ENCODE assay signal across 8 cellular contexts in genomic region chr18:55320399-55321255, GRCh38.
DNase-seq lines count a peak whose midpoint lies in the region; ATAC-seq and TF ChIP-seq lines count a peak whose summit lies in the region.

No MANE protein-coding gene starts in this region.

- H3K79me2 ChIP-seq in OCI-LY7 (ENCODE audit: insufficient read depth, low read depth, low read length), result peaks cover 75% of the 10 kb centered on the region

- H3K4me1 ChIP-seq in OCI-LY7 (ENCODE audit: insufficient read depth, low read length, poor library complexity, severe bottlenecking) (peaks cover 61% of the 10 kb centered on the region), gastroesophageal sphincter (peaks cover 0 to 69% (median 6%) of the 10 kb centered on the region in 3 donors)

- TF ChIP-seq POLR2A in GM19099 (IDR thresholded peaks at IDR 0.05; ENCODE audit: extremely low read depth, insufficient read length, low read depth) (peak; percentile 37), gastroesophageal sphincter (IDR thresholded peaks at IDR 0.05) (no peak)

- no peak overlapping the region for H2AFZ ChIP-seq in OCI-LY7 (ENCODE audit: low read length)

- peak overlapping the region; percentile 73 for H3K4me3 ChIP-seq in OCI-LY7 (ENCODE audit: low read depth, low read length, poor library complexity, severe bottlenecking)
- peak overlapping the region; percentile 67 to 95 for H3K4me3 ChIP-seq in gastroesophageal sphincter

- TF ChIP-seq CTCF in OCI-LY7 (conservative IDR thresholded peaks at IDR 0.05; ENCODE audit: low read length) (no peak), gastroesophageal sphincter (IDR thresholded peaks at IDR 0.05) (no peak), omental fat pad (IDR thresholded peaks at IDR 0.05) (no peak)
- TF ChIP-seq CTCF in activated CD8-positive, alpha-beta T cell treated with anti-CD3 and anti-CD28 coated beads for 36 hours (IDR thresholded peaks at IDR 0.05), result no peak

- peaks cover 19 to 28% of the 10 kb centered on the region in 2 donors for H3K36me3 Mint-ChIP-seq in stimulated activated naive B cell treated with anti-CD40 and anti-IgM and Interleukin-4, amounts not matched to agents 10 μg/mL and 1 μg/mL and 100 μg/mL, for 72 hours
- no peaks in the 10 kb centered on the region for H3K36me3 Mint-ChIP-seq in activated CD8-positive, alpha-beta T cell treated with anti-CD3 and anti-CD28 coated beads for 36 hours (ENCODE audit: low read depth)

- H3K9me2 ChIP-seq in OCI-LY7 (ENCODE audit: insufficient read depth, low read length), result no peaks in the 10 kb centered on the region

- CTCF ChIA-PET in OCI-LY7 (lab: Charles Lee; ENCODE audit: unreplicated experiment), result no interaction called here
- CTCF ChIA-PET in activated CD8-positive, alpha-beta T cell treated with anti-CD3 and anti-CD28 coated beads for 36 hours (lab: Charles Lee), result no interaction called here

- H3K9me3 ChIP-seq in OCI-LY7 (ENCODE audit: low read length) (no peaks in the 10 kb centered on the region), gastroesophageal sphincter (no peaks in the 10 kb centered on the region)

- H3K27ac ChIP-seq in OCI-LY7 (ENCODE audit: low read depth, low read length, poor library complexity, severe bottlenecking) (peak overlapping the region; percentile 61), gastroesophageal sphincter (peak overlapping the region; percentile 83 to 94 (median 94))

- BruUV-seq in OCI-LY7 (replicated peaks; lab: Mats Ljungman, UMichigan), result no TSS peak

- DNase-seq in OCI-LY7 (ENCODE audit: low spot score) (peak; percentile 20), omental fat pad (ENCODE audit: low spot score) (no peak)
- DNase-seq in stimulated activated naive B cell treated with anti-CD40 and anti-IgM and Interleukin-4, amounts not matched to agents 10 μg/mL and 1 μg/mL and 100 μg/mL, for 72 hours, result no peak
- DNase-seq in activated CD8-positive, alpha-beta T cell treated with anti-CD3 and anti-CD28 coated beads for 36 hours, result no peak

- H3K27ac Mint-ChIP-seq in stimulated activated naive B cell treated with anti-CD40 and anti-IgM and Interleukin-4, amounts not matched to agents 10 μg/mL and 1 μg/mL and 100 μg/mL, for 72 hours, result peak overlapping the region; percentile 96
- H3K27ac Mint-ChIP-seq in activated CD8-positive, alpha-beta T cell treated with anti-CD3 and anti-CD28 coated beads for 36 hours, result no peak overlapping the region

- peak overlapping the region; percentile 76 for H3K4me2 ChIP-seq in OCI-LY7 (ENCODE audit: low read length)

- POLR2A ChIA-PET in OCI-LY7 (lab: Charles Lee), result interaction anchor here (0.7 kb wide), 1 partner anchor 60 kb away, joined by 4 read pairs; no protein-coding TSS in a partner anchor
- POLR2A ChIA-PET in activated CD8-positive, alpha-beta T cell treated with anti-CD3 and anti-CD28 coated beads for 36 hours (lab: Charles Lee), result interaction anchor here (0.7 kb wide), 1 partner anchor 62 kb away, joined by 5 read pairs; no protein-coding TSS in a partner anchor

- no peaks in the 10 kb centered on the region for H3K9me3 Mint-ChIP-seq in stimulated activated naive B cell treated with anti-CD40 and anti-IgM and Interleukin-4, amounts not matched to agents 10 μg/mL and 1 μg/mL and 100 μg/mL, for 72 hours
- H3K9me3 Mint-ChIP-seq in activated CD8-positive, alpha-beta T cell treated with anti-CD3 and anti-CD28 coated beads for 36 hours, result no peaks in the 10 kb centered on the region

- ATAC-seq in gastroesophageal sphincter, result no peak
- peak in 1 of 2 donors; percentile 6 for ATAC-seq in stimulated activated naive B cell treated with anti-CD40 and anti-IgM and Interleukin-4, amounts not matched to agents 10 μg/mL and 1 μg/mL and 100 μg/mL, for 72 hours (replicated peaks)
- no peak for ATAC-seq in HG03175 (IDR thresholded peaks at IDR 0.05; ENCODE audit: unreplicated experiment)
- ATAC-seq in omental fat pad (ENCODE audit: low FRiP score), result no peak
- no peak for ATAC-seq in activated CD8-positive, alpha-beta T cell treated with anti-CD3 and anti-CD28 coated beads for 36 hours
- no peak for ATAC-seq in GM19455 (IDR thresholded peaks at IDR 0.05; ENCODE audit: unreplicated experiment)

- H4K20me1 ChIP-seq in OCI-LY7 (ENCODE audit: insufficient read depth, low read length), result peaks cover 21% of the 10 kb centered on the region; the same call in 1 of the 2 replicates

- H3K4me3 Mint-ChIP-seq in stimulated activated naive B cell treated with anti-CD40 and anti-IgM and Interleukin-4, amounts not matched to agents 10 μg/mL and 1 μg/mL and 100 μg/mL, for 72 hours, result peak overlapping the region; percentile 88 to 94
- no peak overlapping the region for H3K4me3 Mint-ChIP-seq in activated CD8-positive, alpha-beta T cell treated with anti-CD3 and anti-CD28 coated beads for 36 hours

- 18 to 26% methylated on average over 9 of the region's 9 CpGs for WGBS in gastroesophageal sphincter (ENCODE audit: low coverage in 1 of 2), 2 donors

- no peaks in the 10 kb centered on the region for H3K27me3 Mint-ChIP-seq in stimulated activated naive B cell treated with anti-CD40 and anti-IgM and Interleukin-4, amounts not matched to agents 10 μg/mL and 1 μg/mL and 100 μg/mL, for 72 hours
- H3K27me3 Mint-ChIP-seq in activated CD8-positive, alpha-beta T cell treated with anti-CD3 and anti-CD28 coated beads for 36 hours, result peaks cover 25% of the 10 kb centered on the region

- intact Hi-C loops in OCI-LY7 (cut with micrococcal nuclease; ENCODE audit: unreplicated experiment), result loop anchor here (2.0 to 5.0 kb wide), 3 partner anchors 52 to 267 kb away; partner anchors contain the start of gene TCF4
- intact Hi-C loops in activated CD8-positive, alpha-beta T cell treated with anti-CD3 and anti-CD28 coated beads for 36 hours (cut with micrococcal nuclease), result no loop called here

- peaks cover 16 to 49% of the 10 kb centered on the region in 2 donors for H3K4me1 Mint-ChIP-seq in stimulated activated naive B cell treated with anti-CD40 and anti-IgM and Interleukin-4, amounts not matched to agents 10 μg/mL and 1 μg/mL and 100 μg/mL, for 72 hours
- H3K4me1 Mint-ChIP-seq in activated CD8-positive, alpha-beta T cell treated with anti-CD3 and anti-CD28 coated beads for 36 hours (ENCODE audit: low read depth), result peaks cover 8% of the 10 kb centered on the region

- TF ChIP-seq EP300 in gastroesophageal sphincter (IDR thresholded peaks at IDR 0.05), result no peak

- no peaks in the 10 kb centered on the region for H3K27me3 ChIP-seq in gastroesophageal sphincter

- H3K36me3 ChIP-seq in OCI-LY7 (ENCODE audit: insufficient read depth, low read length), result no peaks in the 10 kb centered on the region
- no peaks in the 10 kb centered on the region for H3K36me3 ChIP-seq in gastroesophageal sphincter
